3 cellular contexts compared by ENCODE assay signal in genomic region chr15:70348581-70349344, GRCh38.
TF ChIP-seq lines count a peak whose summit lies in the region.

No MANE protein-coding gene starts in this region.

TF ChIP-seq in SK-N-SH treated with all-trans-retinoic acid at 6 μM for 48 hours, 23 proteins besides CTCF, POLR2A, EP300 and RAD21:
- TF ChIP-seq, protein P1, sequence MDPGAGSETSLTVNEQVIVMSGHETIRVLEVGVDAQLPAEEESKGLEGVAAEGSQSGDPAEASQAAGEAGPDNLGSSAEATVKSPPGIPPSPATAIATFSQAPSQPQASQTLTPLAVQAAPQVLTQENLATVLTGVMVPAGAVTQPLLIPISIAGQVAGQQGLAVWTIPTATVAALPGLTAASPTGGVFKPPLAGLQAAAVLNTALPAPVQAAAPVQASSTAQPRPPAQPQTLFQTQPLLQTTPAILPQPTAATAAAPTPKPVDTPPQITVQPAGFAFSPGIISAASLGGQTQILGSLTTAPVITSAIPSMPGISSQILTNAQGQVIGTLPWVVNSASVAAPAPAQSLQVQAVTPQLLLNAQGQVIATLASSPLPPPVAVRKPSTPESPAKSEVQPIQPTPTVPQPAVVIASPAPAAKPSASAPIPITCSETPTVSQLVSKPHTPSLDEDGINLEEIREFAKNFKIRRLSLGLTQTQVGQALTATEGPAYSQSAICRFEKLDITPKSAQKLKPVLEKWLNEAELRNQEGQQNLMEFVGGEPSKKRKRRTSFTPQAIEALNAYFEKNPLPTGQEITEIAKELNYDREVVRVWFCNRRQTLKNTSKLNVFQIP (CRISPR knock-in tag; IDR thresholded peaks at IDR 0.05; ENCODE audit: borderline replicate concordance, low read depth) = no peak
- TF ChIP-seq ESRRG (CRISPR knock-in tag; IDR thresholded peaks at IDR 0.05) = no peak
- TF ChIP-seq ZNF70 (CRISPR knock-in tag; IDR thresholded peaks at IDR 0.05) = no peak
- no peak for TF ChIP-seq ZC3H10 (CRISPR knock-in tag; IDR thresholded peaks at IDR 0.05)
- TF ChIP-seq CSRNP3 (CRISPR knock-in tag; IDR thresholded peaks at IDR 0.05) = no peak
- no peak for TF ChIP-seq ZNF565 (CRISPR knock-in tag; conservative IDR thresholded peaks at IDR 0.05; ENCODE audit: low read depth)
- no peak for TF ChIP-seq ZFP30 (CRISPR knock-in tag; IDR thresholded peaks at IDR 0.05)

TF ChIP-seq in SK-N-SH, 30 proteins besides CTCF, POLR2A, EP300 and RAD21 (continued from another document):
- TF ChIP-seq, protein P2, sequence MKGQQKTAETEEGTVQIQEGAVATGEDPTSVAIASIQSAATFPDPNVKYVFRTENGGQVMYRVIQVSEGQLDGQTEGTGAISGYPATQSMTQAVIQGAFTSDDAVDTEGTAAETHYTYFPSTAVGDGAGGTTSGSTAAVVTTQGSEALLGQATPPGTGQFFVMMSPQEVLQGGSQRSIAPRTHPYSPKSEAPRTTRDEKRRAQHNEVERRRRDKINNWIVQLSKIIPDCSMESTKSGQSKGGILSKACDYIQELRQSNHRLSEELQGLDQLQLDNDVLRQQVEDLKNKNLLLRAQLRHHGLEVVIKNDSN (IDR thresholded peaks at IDR 0.05; ENCODE audit: borderline replicate concordance, low read depth) = no peak
- TF ChIP-seq GATA2 (CRISPR knock-in tag; IDR thresholded peaks at IDR 0.05) = no peak
- TF ChIP-seq YY1 (IDR thresholded peaks at IDR 0.05; ENCODE audit: low read depth) = no peak
- TF ChIP-seq JUND (IDR thresholded peaks at IDR 0.05) = no peak
- TF ChIP-seq CHD2 (IDR thresholded peaks at IDR 0.05; ENCODE audit: low read length, partially characterized antibody) = no peak
- TF ChIP-seq GABPA (IDR thresholded peaks at IDR 0.05; ENCODE audit: low read depth) = no peak
- no peak for TF ChIP-seq TEAD4 (IDR thresholded peaks at IDR 0.05; ENCODE audit: borderline replicate concordance, insufficient read depth)
- TF ChIP-seq NFIC (IDR thresholded peaks at IDR 0.05; ENCODE audit: borderline replicate concordance) = no peak
- no peak for TF ChIP-seq RCOR1 (IDR thresholded peaks at IDR 0.05; ENCODE audit: low read length)
- TF ChIP-seq, protein P3, sequence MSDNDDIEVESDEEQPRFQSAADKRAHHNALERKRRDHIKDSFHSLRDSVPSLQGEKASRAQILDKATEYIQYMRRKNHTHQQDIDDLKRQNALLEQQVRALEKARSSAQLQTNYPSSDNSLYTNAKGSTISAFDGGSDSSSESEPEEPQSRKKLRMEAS (IDR thresholded peaks at IDR 0.05; ENCODE audit: low read depth) = no peak
- TF ChIP-seq NRF1 (IDR thresholded peaks at IDR 0.05; ENCODE audit: low read depth, low read length) = no peak
- TF ChIP-seq TCF12 (IDR thresholded peaks at IDR 0.05) = no peak
- no peak for TF ChIP-seq MXI1 (IDR thresholded peaks at IDR 0.05; ENCODE audit: low read depth, low read length)
- no peak for TF ChIP-seq ZBTB33 (IDR thresholded peaks at IDR 0.05; ENCODE audit: borderline replicate concordance, low read depth)
- TF ChIP-seq POLR2AphosphoS5 (IDR thresholded peaks at IDR 0.05; ENCODE audit: low read depth, low read length) = no peak

TF ChIP-seq in HepG2, 621 proteins besides CTCF, POLR2A, EP300 and RAD21 (continued from another document and continues in another):
- TF ChIP-seq, protein P4, sequence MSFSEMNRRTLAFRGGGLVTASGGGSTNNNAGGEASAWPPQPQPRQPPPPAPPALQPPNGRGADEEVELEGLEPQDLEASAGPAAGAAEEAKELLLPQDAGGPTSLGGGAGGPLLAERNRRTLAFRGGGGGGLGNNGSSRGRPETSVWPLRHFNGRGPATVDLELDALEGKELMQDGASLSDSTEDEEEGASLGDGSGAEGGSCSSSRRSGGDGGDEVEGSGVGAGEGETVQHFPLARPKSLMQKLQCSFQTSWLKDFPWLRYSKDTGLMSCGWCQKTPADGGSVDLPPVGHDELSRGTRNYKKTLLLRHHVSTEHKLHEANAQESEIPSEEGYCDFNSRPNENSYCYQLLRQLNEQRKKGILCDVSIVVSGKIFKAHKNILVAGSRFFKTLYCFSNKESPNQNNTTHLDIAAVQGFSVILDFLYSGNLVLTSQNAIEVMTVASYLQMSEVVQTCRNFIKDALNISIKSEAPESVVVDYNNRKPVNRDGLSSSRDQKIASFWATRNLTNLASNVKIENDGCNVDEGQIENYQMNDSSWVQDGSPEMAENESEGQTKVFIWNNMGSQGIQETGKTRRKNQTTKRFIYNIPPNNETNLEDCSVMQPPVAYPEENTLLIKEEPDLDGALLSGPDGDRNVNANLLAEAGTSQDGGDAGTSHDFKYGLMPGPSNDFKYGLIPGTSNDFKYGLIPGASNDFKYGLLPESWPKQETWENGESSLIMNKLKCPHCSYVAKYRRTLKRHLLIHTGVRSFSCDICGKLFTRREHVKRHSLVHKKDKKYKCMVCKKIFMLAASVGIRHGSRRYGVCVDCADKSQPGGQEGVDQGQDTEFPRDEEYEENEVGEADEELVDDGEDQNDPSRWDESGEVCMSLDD (CRISPR knock-in tag; IDR thresholded peaks at IDR 0.05; ENCODE audit: borderline replicate concordance) = no peak
- TF ChIP-seq SMAD3 (CRISPR knock-in tag; IDR thresholded peaks at IDR 0.05) (no peak), CREB3 (CRISPR knock-in tag; IDR thresholded peaks at IDR 0.05) (no peak), NCOA1 (CRISPR knock-in tag; IDR thresholded peaks at IDR 0.05) (no peak), ZNF768 (CRISPR knock-in tag; IDR thresholded peaks at IDR 0.05) (no peak), ADNP (CRISPR knock-in tag; IDR thresholded peaks at IDR 0.05) (no peak), ZNF180 (CRISPR knock-in tag; IDR thresholded peaks at IDR 0.05; ENCODE audit: borderline replicate concordance, low read depth) (no peak), ZNF790 (CRISPR knock-in tag; IDR thresholded peaks at IDR 0.05; ENCODE audit: borderline replicate concordance) (no peak), SKI (IDR thresholded peaks at IDR 0.05; ENCODE audit: partially characterized antibody) (no peak), ZNF547 (CRISPR knock-in tag; IDR thresholded peaks at IDR 0.05) (no peak), ZNF281 (CRISPR knock-in tag; IDR thresholded peaks at IDR 0.05; ENCODE audit: borderline replicate concordance) (no peak), MIXL1 (CRISPR knock-in tag; IDR thresholded peaks at IDR 0.05) (no peak), ZFP41 (CRISPR knock-in tag; IDR thresholded peaks at IDR 0.05; ENCODE audit: borderline replicate concordance) (no peak), ZNF205 (CRISPR knock-in tag; IDR thresholded peaks at IDR 0.05) (no peak), NFE2L1 (CRISPR knock-in tag; IDR thresholded peaks at IDR 0.05; ENCODE audit: borderline replicate concordance) (no peak), CBX1 (IDR thresholded peaks at IDR 0.05; ENCODE audit: low read depth) (no peak), ETS1 (CRISPR knock-in tag; IDR thresholded peaks at IDR 0.05) (no peak), ELF4 (CRISPR knock-in tag; IDR thresholded peaks at IDR 0.05; ENCODE audit: borderline replicate concordance) (no peak), ZNF749 (CRISPR knock-in tag; IDR thresholded peaks at IDR 0.05; ENCODE audit: borderline replicate concordance) (no peak), ZNF446 (CRISPR knock-in tag; IDR thresholded peaks at IDR 0.05) (no peak), HOXD1 (CRISPR knock-in tag; IDR thresholded peaks at IDR 0.05) (no peak), KAT2B (IDR thresholded peaks at IDR 0.05; ENCODE audit: borderline replicate concordance, low read depth, low read length) (peak; percentile 64; the same call in 1 of the 2 replicates), RELA (CRISPR knock-in tag; IDR thresholded peaks at IDR 0.05) (no peak), NPAS2 (CRISPR knock-in tag; IDR thresholded peaks at IDR 0.05; ENCODE audit: borderline replicate concordance) (no peak), BCL6 (CRISPR knock-in tag; IDR thresholded peaks at IDR 0.05) (peak; percentile 48)
- TF ChIP-seq, protein P5, sequence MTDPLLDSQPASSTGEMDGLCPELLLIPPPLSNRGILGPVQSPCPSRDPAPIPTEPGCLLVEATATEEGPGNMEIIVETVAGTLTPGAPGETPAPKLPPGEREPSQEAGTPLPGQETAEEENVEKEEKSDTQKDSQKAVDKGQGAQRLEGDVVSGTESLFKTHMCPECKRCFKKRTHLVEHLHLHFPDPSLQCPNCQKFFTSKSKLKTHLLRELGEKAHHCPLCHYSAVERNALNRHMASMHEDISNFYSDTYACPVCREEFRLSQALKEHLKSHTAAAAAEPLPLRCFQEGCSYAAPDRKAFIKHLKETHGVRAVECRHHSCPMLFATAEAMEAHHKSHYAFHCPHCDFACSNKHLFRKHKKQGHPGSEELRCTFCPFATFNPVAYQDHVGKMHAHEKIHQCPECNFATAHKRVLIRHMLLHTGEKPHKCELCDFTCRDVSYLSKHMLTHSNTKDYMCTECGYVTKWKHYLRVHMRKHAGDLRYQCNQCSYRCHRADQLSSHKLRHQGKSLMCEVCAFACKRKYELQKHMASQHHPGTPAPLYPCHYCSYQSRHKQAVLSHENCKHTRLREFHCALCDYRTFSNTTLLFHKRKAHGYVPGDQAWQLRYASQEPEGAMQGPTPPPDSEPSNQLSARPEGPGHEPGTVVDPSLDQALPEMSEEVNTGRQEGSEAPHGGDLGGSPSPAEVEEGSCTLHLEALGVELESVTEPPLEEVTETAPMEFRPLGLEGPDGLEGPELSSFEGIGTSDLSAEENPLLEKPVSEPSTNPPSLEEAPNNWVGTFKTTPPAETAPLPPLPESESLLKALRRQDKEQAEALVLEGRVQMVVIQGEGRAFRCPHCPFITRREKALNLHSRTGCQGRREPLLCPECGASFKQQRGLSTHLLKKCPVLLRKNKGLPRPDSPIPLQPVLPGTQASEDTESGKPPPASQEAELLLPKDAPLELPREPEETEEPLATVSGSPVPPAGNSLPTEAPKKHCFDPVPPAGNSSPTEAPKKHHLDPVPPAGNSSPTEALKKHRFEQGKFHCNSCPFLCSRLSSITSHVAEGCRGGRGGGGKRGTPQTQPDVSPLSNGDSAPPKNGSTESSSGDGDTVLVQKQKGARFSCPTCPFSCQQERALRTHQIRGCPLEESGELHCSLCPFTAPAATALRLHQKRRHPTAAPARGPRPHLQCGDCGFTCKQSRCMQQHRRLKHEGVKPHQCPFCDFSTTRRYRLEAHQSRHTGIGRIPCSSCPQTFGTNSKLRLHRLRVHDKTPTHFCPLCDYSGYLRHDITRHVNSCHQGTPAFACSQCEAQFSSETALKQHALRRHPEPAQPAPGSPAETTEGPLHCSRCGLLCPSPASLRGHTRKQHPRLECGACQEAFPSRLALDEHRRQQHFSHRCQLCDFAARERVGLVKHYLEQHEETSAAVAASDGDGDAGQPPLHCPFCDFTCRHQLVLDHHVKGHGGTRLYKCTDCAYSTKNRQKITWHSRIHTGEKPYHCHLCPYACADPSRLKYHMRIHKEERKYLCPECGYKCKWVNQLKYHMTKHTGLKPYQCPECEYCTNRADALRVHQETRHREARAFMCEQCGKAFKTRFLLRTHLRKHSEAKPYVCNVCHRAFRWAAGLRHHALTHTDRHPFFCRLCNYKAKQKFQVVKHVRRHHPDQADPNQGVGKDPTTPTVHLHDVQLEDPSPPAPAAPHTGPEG (CRISPR knock-in tag; IDR thresholded peaks at IDR 0.05) = no peak
- TF ChIP-seq, protein P6, sequence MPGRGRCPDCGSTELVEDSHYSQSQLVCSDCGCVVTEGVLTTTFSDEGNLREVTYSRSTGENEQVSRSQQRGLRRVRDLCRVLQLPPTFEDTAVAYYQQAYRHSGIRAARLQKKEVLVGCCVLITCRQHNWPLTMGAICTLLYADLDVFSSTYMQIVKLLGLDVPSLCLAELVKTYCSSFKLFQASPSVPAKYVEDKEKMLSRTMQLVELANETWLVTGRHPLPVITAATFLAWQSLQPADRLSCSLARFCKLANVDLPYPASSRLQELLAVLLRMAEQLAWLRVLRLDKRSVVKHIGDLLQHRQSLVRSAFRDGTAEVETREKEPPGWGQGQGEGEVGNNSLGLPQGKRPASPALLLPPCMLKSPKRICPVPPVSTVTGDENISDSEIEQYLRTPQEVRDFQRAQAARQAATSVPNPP (CRISPR knock-in tag; IDR thresholded peaks at IDR 0.05) = no peak
- TF ChIP-seq, protein P7, sequence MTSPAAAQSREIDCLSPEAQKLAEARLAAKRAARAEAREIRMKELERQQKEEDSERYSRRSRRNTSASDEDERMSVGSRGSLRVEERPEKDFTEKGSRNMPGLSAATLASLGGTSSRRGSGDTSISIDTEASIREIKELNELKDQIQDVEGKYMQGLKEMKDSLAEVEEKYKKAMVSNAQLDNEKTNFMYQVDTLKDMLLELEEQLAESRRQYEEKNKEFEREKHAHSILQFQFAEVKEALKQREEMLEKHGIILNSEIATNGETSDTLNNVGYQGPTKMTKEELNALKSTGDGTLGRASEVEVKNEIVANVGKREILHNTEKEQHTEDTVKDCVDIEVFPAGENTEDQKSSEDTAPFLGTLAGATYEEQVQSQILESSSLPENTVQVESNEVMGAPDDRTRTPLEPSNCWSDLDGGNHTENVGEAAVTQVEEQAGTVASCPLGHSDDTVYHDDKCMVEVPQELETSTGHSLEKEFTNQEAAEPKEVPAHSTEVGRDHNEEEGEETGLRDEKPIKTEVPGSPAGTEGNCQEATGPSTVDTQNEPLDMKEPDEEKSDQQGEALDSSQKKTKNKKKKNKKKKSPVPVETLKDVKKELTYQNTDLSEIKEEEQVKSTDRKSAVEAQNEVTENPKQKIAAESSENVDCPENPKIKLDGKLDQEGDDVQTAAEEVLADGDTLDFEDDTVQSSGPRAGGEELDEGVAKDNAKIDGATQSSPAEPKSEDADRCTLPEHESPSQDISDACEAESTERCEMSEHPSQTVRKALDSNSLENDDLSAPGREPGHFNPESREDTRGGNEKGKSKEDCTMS (CRISPR knock-in tag; conservative IDR thresholded peaks at IDR 0.05) = no peak
